ENCODE assay signal across 10 cellular contexts in the genomic region with DNA sequence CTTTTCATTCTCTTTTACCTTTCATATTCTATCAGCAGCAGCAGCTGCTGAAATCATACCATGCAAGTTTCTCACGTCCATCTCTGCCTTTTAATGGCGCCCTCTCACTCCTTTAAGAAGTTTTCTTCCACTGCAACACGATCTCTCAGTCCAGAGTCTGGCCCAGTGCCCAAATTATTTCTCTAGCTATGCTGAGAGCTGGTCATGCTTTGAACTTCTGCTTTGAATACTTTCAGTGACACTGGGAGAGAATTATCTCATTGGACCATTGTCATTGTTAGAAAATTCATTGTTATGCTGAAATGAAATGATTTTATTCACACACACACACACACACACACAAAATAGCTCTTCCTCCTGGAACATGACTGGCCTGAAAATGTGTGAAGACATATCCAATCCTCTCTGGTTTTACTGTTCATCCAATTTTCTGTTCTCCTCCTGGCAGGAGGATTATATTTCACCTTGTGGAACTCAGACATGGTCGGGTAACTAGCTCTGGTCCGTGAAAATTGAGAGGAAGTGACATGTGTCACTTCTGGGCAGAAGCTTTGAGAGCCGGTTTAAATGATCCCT. TPM values are rescaled to one million over a fixed set of nuclear protein-coding genes. Genes with fewer than 3 reads are reported as not detected.
DNase-seq lines count a peak whose midpoint lies in the region; ATAC-seq lines count a peak whose summit lies in the region.
"Had no signal": no experiment of that assay in that cellular context is flagged by ENCODE, and none has a peak within 500 bp of the region (broad histone marks: within the 10 kb centered on the region; RNA-seq: fewer than 3 reads in every experiment).

No MANE protein-coding gene starts in this region.

- H3K36me3 ChIP-seq in stomach smooth muscle (ENCODE audit: control insufficient read depth in 2 of 2, insufficient read depth in 2 of 2, low read length in 2 of 2) = no peaks in the 10 kb centered on the region
- H3K36me3 ChIP-seq: spleen had no signal

- peaks cover 6% of the 10 kb centered on the region for H3K4me1 ChIP-seq in stomach smooth muscle (ENCODE audit: control insufficient read depth, insufficient read depth, low read length)

- no peaks in the 10 kb centered on the region for H3K9me3 Mint-ChIP-seq in activated CD8-positive, alpha-beta memory T cell treated with anti-CD3 and anti-CD28 coated beads, Interleukin-2, amount 10 ng/mL, durations not matched to agents 7 days and 5 days (ENCODE audit: low read depth)

- intact Hi-C loops in posterior vena cava (cut with DNase I) = no loop called here

- peak overlapping the region; percentile 85 for H3K27ac ChIP-seq in stomach smooth muscle (ENCODE audit: low read length)

- H3K4me1 Mint-ChIP-seq in activated CD8-positive, alpha-beta memory T cell treated with anti-CD3 and anti-CD28 coated beads, Interleukin-2, amount 10 ng/mL, durations not matched to agents 7 days and 5 days = peaks cover 17% of the 10 kb centered on the region

- no peaks in the 10 kb centered on the region for H3K9me3 ChIP-seq in stomach smooth muscle (ENCODE audit: control insufficient read depth in 2 of 2, low read length in 2 of 2)
- H3K9me3 ChIP-seq: spleen had no signal

- peaks cover 0 to 3% of the 10 kb centered on the region in 2 donors for H3K27me3 ChIP-seq in stomach smooth muscle (ENCODE audit: control insufficient read depth in 1 of 2, insufficient read depth in 2 of 2, low read length in 2 of 2)

- H3K4me3 Mint-ChIP-seq in activated CD8-positive, alpha-beta memory T cell treated with anti-CD3 and anti-CD28 coated beads, Interleukin-2, amount 10 ng/mL, durations not matched to agents 7 days and 5 days = peak overlapping the region; percentile 81

- no peaks in the 10 kb centered on the region for H3K36me3 Mint-ChIP-seq in activated CD8-positive, alpha-beta memory T cell treated with anti-CD3 and anti-CD28 coated beads, Interleukin-2, amount 10 ng/mL, durations not matched to agents 7 days and 5 days

- H3K27ac Mint-ChIP-seq in activated CD8-positive, alpha-beta memory T cell treated with anti-CD3 and anti-CD28 coated beads, Interleukin-2, amount 10 ng/mL, durations not matched to agents 7 days and 5 days = no peak overlapping the region

- H3K4me3 ChIP-seq in stomach smooth muscle (ENCODE audit: low read length in 2 of 2) = no peak overlapping the region
- H3K4me3 ChIP-seq: lung had no signal

- CTCF ChIA-PET in activated CD8-positive, alpha-beta memory T cell treated with anti-CD3 and anti-CD28 coated beads, Interleukin-2, amount 10 ng/mL, durations not matched to agents 7 days and 5 days (lab: Charles Lee) = interaction anchor here (0.9 kb wide), 1 partner anchor 8 kb away, joined by 4 read pairs; no protein-coding TSS in a partner anchor

- no peak overlapping the region for H3K9ac ChIP-seq in stomach smooth muscle (ENCODE audit: low read length in 2 of 2)

- no peaks in the 10 kb centered on the region for H3K27me3 Mint-ChIP-seq in activated CD8-positive, alpha-beta memory T cell treated with anti-CD3 and anti-CD28 coated beads, Interleukin-2, amount 10 ng/mL, durations not matched to agents 7 days and 5 days

- ATAC-seq in activated CD8-positive, alpha-beta memory T cell treated with anti-CD3 and anti-CD28 coated beads, Interleukin-2, amount 10 ng/mL, durations not matched to agents 7 days and 5 days = no peak
- ATAC-seq in GM21529 (IDR thresholded peaks at IDR 0.05; ENCODE audit: unreplicated experiment) (no peak), GM21447 (IDR thresholded peaks at IDR 0.05; ENCODE audit: unreplicated experiment) (no peak)

- no peak for DNase-seq in activated CD8-positive, alpha-beta memory T cell treated with anti-CD3 and anti-CD28 coated beads, Interleukin-2, amount 10 ng/mL, durations not matched to agents 7 days and 5 days
- no peak for DNase-seq in activated CD8-positive, alpha-beta memory T cell treated with anti-CD3 and anti-CD28 coated beads, Interleukin-2, amount 50 U/mL, for 48 hours
- peak; percentile 41 for DNase-seq in NCI-H82 treated with DMSO at 0.1 percent for 48 hours (lab: John Stamatoyannopoulos, UW; ENCODE audit: unreplicated experiment)
- DNase-seq in fibroblast of gingiva (ENCODE audit: low read depth) = peak; percentile 28
- DNase-seq in posterior vena cava (ENCODE audit: low spot score) = no peak
- DNase-seq: spleen had no signal

RNA-seq across cellular contexts. Expression of gene PDHA1, which starts 1.3 kb away (rescaled TPM):
- 100 to 1,000 TPM; 162 to 180 TPM for total RNA-seq in activated CD8-positive, alpha-beta memory T cell treated with anti-CD3 and anti-CD28 coated beads, Interleukin-2, amount 10 ng/mL, durations not matched to agents 7 days and 5 days
- total RNA-seq in posterior vena cava = 10 to 100 TPM; 94.3 to 95.1 TPM

Comparison
In these comparisons a context has a peak if more than half of its experiments do, and no peak if none do; other contexts are left out.
1. DNase-seq: peak in NCI-H82 treated with DMSO at 0.1 percent for 48 hours (single experiment) and fibroblast of gingiva (single experiment); none in activated CD8-positive, alpha-beta memory T cell treated with anti-CD3 and anti-CD28 coated beads, Interleukin-2, amount 10 ng/mL, durations not matched to agents 7 days and 5 days (single experiment), activated CD8-positive, alpha-beta memory T cell treated with anti-CD3 and anti-CD28 coated beads, Interleukin-2, amount 50 U/mL, for 48 hours (single experiment) and posterior vena cava (single experiment).